ENCODE assay signal across 9 cellular contexts in genomic region chr20:53752583-53752970, GRCh38.
DNase-seq lines count a peak whose midpoint lies in the region; ATAC-seq, FAIRE-seq and TF ChIP-seq lines count a peak whose summit lies in the region.
"Had no signal": no experiment of that assay in that cellular context is flagged by ENCODE, and none has a peak within 500 bp of the region (broad histone marks: within the 10 kb centered on the region; RNA-seq: fewer than 3 reads in every experiment).

No MANE protein-coding gene starts in this region.

- H4K20me1 ChIP-seq in MM.1S (ENCODE audit: insufficient read depth, low read length) (no peaks in the 10 kb centered on the region), GM12878 (ENCODE audit: control insufficient read depth, insufficient read depth) (no peaks in the 10 kb centered on the region)

- peaks cover 60 to 78% (median 76%) of the 10 kb centered on the region in 3 donors for H3K4me1 Mint-ChIP-seq in CD8-positive, alpha-beta memory T cell
- peaks cover 65% of the 10 kb centered on the region for H3K4me1 Mint-ChIP-seq in nephron
- peaks cover 62% of the 10 kb centered on the region for H3K4me1 Mint-ChIP-seq in type B pancreatic cell (ENCODE audit: unreplicated experiment)

- H3K36me3 Mint-ChIP-seq in CD8-positive, alpha-beta memory T cell: no peaks in the 10 kb centered on the region
- H3K36me3 Mint-ChIP-seq in nephron (ENCODE audit: low read depth) (no peaks in the 10 kb centered on the region), type B pancreatic cell (no peaks in the 10 kb centered on the region)

- WGBS in GM12878 (ENCODE audit: insufficient coverage, insufficient replicate concordance, low lambda C conversion rate, missing lambda C conversion rate): 97% methylated on average over 3 of the region's 3 CpGs

- H3K4me3 ChIP-seq in CD8-positive, alpha-beta memory T cell (ENCODE audit: low read length): no peak overlapping the region
- H3K4me3 ChIP-seq in MM.1S (ENCODE audit: low read length) (peak overlapping the region; percentile 47), GM12878 (no peak overlapping the region)

- no peak for TF ChIP-seq EP300 in GM12878 (IDR thresholded peaks at IDR 0.05; ENCODE audit: borderline replicate concordance in 1 of 2, control insufficient read depth in 1 of 2, low read depth in 2 of 2, low read length in 2 of 2)

- no peak for TF ChIP-seq RAD21 in GM12878 (IDR thresholded peaks at IDR 0.05; ENCODE audit: insufficient read depth, low read depth, low read length)

- BruUV-seq in GM12878 (replicated peaks; lab: Mats Ljungman, UMichigan): no TSS peak

- H3K9ac ChIP-seq in MM.1S (ENCODE audit: low read length): peak overlapping the region; percentile 60
- H3K9ac ChIP-seq in GM12878 (ENCODE audit: control insufficient read depth, insufficient read depth, low read length): peak overlapping the region; percentile 64; the same call in 1 of the 2 replicates

- H3K4me2 ChIP-seq in MM.1S (ENCODE audit: low read depth, low read length): peak overlapping the region; percentile 74
- H3K4me2 ChIP-seq in GM12878 (ENCODE audit: control insufficient read depth, insufficient read depth): no peak overlapping the region

- POLR2A ChIA-PET in CD8-positive, alpha-beta memory T cell (lab: Charles Lee): interaction anchor here (0.5 kb wide), 1 partner anchor 108 kb away, joined by 3 read pairs; no protein-coding TSS in a partner anchor
- POLR2A ChIA-PET in GM12878 (lab: Charles Lee): interaction anchor here (0.6 to 2.4 kb wide), 6 partner anchors 16 to 119 kb away, joined by 3 to 10 read pairs (median 3); no protein-coding TSS in a partner anchor

- H3K79me2 ChIP-seq in MM.1S (ENCODE audit: low read length) (no peaks in the 10 kb centered on the region), GM12878 (ENCODE audit: control insufficient read depth, insufficient read depth, low read length) (no peaks in the 10 kb centered on the region)

- SMC1A ChIA-PET in GM12878 (lab: Charles Lee; ENCODE audit: uncharacterized antibody, unreplicated experiment): interaction anchor here (0.5 to 12.5 kb wide), 28 partner anchors 13 to 187 kb away, joined by 3 to 290 read pairs (median 8); no protein-coding TSS in a partner anchor

- H3K27ac Mint-ChIP-seq in CD8-positive, alpha-beta memory T cell: peak overlapping the region in 7 of 8 donors; percentile 87 to 96 (median 90)
- H3K27ac Mint-ChIP-seq in nephron: peak overlapping the region; percentile 74 to 95 (median 93)
- no peak overlapping the region for H3K27ac Mint-ChIP-seq in type B pancreatic cell

- RAD21 ChIA-PET in GM12878 (lab: Charles Lee; ENCODE audit: unreplicated experiment): interaction anchor here (0.6 to 5.6 kb wide), 12 partner anchors 13 to 163 kb away, joined by 3 to 41 read pairs (median 17); no protein-coding TSS in a partner anchor

- H3K27me3 Mint-ChIP-seq in CD8-positive, alpha-beta memory T cell: no peaks in the 10 kb centered on the region
- H3K27me3 Mint-ChIP-seq in nephron (ENCODE audit: low read depth): no peaks in the 10 kb centered on the region
- H3K27me3 Mint-ChIP-seq in type B pancreatic cell: no peaks in the 10 kb centered on the region

- no peak for TF ChIP-seq CTCF in MM.1S (IDR thresholded peaks at IDR 0.05; ENCODE audit: low read length)
- TF ChIP-seq CTCF in GM12878 (IDR thresholded peaks at IDR 0.05 in 2 of 3, conservative IDR thresholded peaks at IDR 0.05 in 1 of 3; ENCODE audit: control insufficient read depth in 2 of 3, extremely low read depth in 1 of 3, insufficient read depth in 1 of 3, low read depth in 3 of 3, low read length in 3 of 3): no peak
- TF ChIP-seq CTCF in nephron (IDR thresholded peaks at IDR 0.05; ENCODE audit: unreplicated experiment in 3 of 3): no peak
- TF ChIP-seq CTCF in type B pancreatic cell (conservative IDR thresholded peaks at IDR 0.05): no peak

- FAIRE-seq in GM12878 (lab: Jason Lieb, UNC): no peak

- H3K4me3 Mint-ChIP-seq in CD8-positive, alpha-beta memory T cell: peak overlapping the region in 3 of 7 donors; percentile 9 to 36 (median 22)
- no peak overlapping the region for H3K4me3 Mint-ChIP-seq in nephron
- H3K4me3 Mint-ChIP-seq in type B pancreatic cell: no peak overlapping the region

- no peaks in the 10 kb centered on the region for H3K27me3 ChIP-seq in CD8-positive, alpha-beta memory T cell (ENCODE audit: insufficient read depth, low read length, poor library complexity, severe bottlenecking)
- H3K27me3 ChIP-seq in MM.1S (replicated peaks; ENCODE audit: insufficient read depth, low read length): no peaks in the 10 kb centered on the region
- no peaks in the 10 kb centered on the region for H3K27me3 ChIP-seq in GM12878 (replicated peaks in 1 of 2; ENCODE audit: control insufficient read depth in 2 of 2, insufficient read depth in 2 of 2, low read length in 1 of 2)

- peaks cover 13% of the 10 kb centered on the region for H3F3A ChIP-seq in MM.1S (ENCODE audit: insufficient read depth, low read length)

- CTCF ChIA-PET in CD8-positive, alpha-beta memory T cell (lab: Charles Lee): interaction anchor here (1.2 kb wide), 1 partner anchor 44 kb away, joined by 3 read pairs; no protein-coding TSS in a partner anchor
- CTCF ChIA-PET in GM12878 (lab: Yijun Ruan, JAX): interaction anchor here (0.7 to 1.4 kb wide), 7 partner anchors 14 to 188 kb away, joined by 3 to 7 read pairs (median 3); no protein-coding TSS in a partner anchor

- in situ Hi-C loops in GM12878 (cut with MboI): no loop called here

- no peak for TF ChIP-seq POLR2A in GM12878 (IDR thresholded peaks at IDR 0.05; ENCODE audit: low read depth, low read length)

- no peak for ATAC-seq in GM12878
- ATAC-seq: left ventricle myocardium superior had no signal

- H3K9me3 Mint-ChIP-seq in CD8-positive, alpha-beta memory T cell: no peaks in the 10 kb centered on the region
- no peaks in the 10 kb centered on the region for H3K9me3 Mint-ChIP-seq in nephron
- no peaks in the 10 kb centered on the region for H3K9me3 Mint-ChIP-seq in type B pancreatic cell

- peak overlapping the region; percentile 71 for H3K27ac ChIP-seq in CD8-positive, alpha-beta memory T cell (ENCODE audit: low read depth, low read length)
- peak overlapping the region; percentile 83 for H3K27ac ChIP-seq in MM.1S (ENCODE audit: low read length)
- H3K27ac ChIP-seq in GM12878 (ENCODE audit: control insufficient read depth, insufficient read depth): peak overlapping the region; percentile 99

- H3K9me2 ChIP-seq in MM.1S (replicated peaks; ENCODE audit: insufficient read depth, low read length): no peaks in the 10 kb centered on the region

- peaks cover 74% of the 10 kb centered on the region for H3K4me1 ChIP-seq in CD8-positive, alpha-beta memory T cell (ENCODE audit: insufficient read depth, low read length)
- peaks cover 42% of the 10 kb centered on the region for H3K4me1 ChIP-seq in MM.1S (ENCODE audit: low read length)
- peaks cover 64% of the 10 kb centered on the region for H3K4me1 ChIP-seq in GM12878 (ENCODE audit: control insufficient read depth, insufficient read depth, low read length)

- no peak for DNase-seq in CD8-positive, alpha-beta memory T cell
- DNase-seq in MM.1S: no peak
- no peak for DNase-seq in GM12878 (ENCODE audit: low read depth, low spot score)
- no peak for DNase-seq in NCI-H446 (lab: John Stamatoyannopoulos, UW)
- DNase-seq in type B pancreatic cell (ENCODE audit: extremely low spot score, unreplicated experiment): no peak
- DNase-seq in activated CD4-positive, CD25-positive, alpha-beta regulatory T cell treated with anti-CD3 and anti-CD28 coated beads, Interleukin-2, amount 50 U/mL, for 72 hours: no peak
- DNase-seq in pons (ENCODE audit: low spot score): no peak
- DNase-seq: left ventricle myocardium superior had no signal

- H2AFZ ChIP-seq in MM.1S (ENCODE audit: low read length): peak overlapping the region; percentile 69
- H2AFZ ChIP-seq in GM12878 (ENCODE audit: control insufficient read depth, low read depth, low read length): peak overlapping the region; percentile 31; the same call in 1 of the 2 replicates

- intact Hi-C loops in GM12878 (cut with micrococcal nuclease; ENCODE audit: unreplicated experiment): loop anchor here (5.0 kb wide), 5 partner anchors 45 to 175 kb away; no protein-coding TSS in a partner anchor

- no peaks in the 10 kb centered on the region for H3K9me3 ChIP-seq in CD8-positive, alpha-beta memory T cell (ENCODE audit: low read length)
- no peaks in the 10 kb centered on the region for H3K9me3 ChIP-seq in MM.1S (replicated peaks; ENCODE audit: insufficient read depth, low read length)
- no peaks in the 10 kb centered on the region for H3K9me3 ChIP-seq in GM12878 (replicated peaks; ENCODE audit: control insufficient read depth, insufficient read depth, low read length)

- no peaks in the 10 kb centered on the region for H3K36me3 ChIP-seq in CD8-positive, alpha-beta memory T cell (ENCODE audit: insufficient read depth, low read length)
- H3K36me3 ChIP-seq in MM.1S (replicated peaks; ENCODE audit: insufficient read depth, low read length) (no peaks in the 10 kb centered on the region), GM12878 (ENCODE audit: control insufficient read depth in 2 of 2, insufficient read depth in 2 of 2, low read length in 1 of 2) (no peaks in the 10 kb centered on the region)

TF ChIP-seq in GM12878, 131 proteins besides CTCF, POLR2A, EP300 and RAD21:
- TF ChIP-seq MEF2A (IDR thresholded peaks at IDR 0.05; ENCODE audit: insufficient read depth, low read depth, low read length): no peak
- TF ChIP-seq PKNOX1 (IDR thresholded peaks at IDR 0.05): no peak
- no peak for TF ChIP-seq IRF5 (IDR thresholded peaks at IDR 0.05; ENCODE audit: borderline replicate concordance)
- no peak for TF ChIP-seq BCL11A (IDR thresholded peaks at IDR 0.05; ENCODE audit: low read depth, low read length)
